Comparison of ENCODE assay signal across 12 cellular contexts in the genomic region with DNA sequence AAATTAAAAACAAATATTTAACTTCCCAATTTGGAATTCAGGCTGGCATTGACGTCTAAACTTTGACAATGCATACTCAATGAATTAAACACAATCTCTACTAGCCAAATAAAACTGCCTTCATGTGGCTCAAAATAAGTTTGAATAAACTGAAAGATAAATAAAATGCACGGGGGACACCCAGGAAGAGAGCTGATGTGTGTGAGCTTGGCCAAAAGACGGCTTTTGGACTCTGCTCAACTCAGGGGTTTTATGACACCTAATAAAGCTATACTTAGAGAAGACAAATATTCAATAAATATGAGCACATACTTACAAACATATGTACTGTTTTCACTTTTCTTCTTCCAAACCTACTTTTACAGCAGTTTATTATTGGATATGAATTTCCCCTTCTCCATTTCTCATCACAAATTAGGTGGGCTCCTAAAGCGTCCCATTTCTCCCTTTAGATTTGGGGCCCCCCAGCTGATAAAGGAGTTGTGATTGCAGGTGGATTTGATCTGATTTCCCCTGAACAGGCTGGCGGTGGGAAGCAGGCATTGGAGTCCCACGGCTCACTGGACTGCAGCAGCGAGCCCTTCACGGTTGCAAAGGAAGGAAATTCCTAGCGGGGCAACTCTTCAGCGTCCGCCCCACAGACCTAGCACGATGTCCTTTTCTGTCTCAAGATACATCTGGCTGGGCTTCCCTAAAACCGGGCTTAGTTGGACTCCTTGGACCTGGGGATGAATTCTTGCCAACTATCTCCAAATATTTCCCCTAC.
DNase-seq lines count a peak whose midpoint lies in the region; ATAC-seq and TF ChIP-seq lines count a peak whose summit lies in the region.
"Had no signal": no experiment of that assay in that cellular context is flagged by ENCODE, and none has a peak within 500 bp of the region (broad histone marks: within the 10 kb centered on the region; RNA-seq: fewer than 3 reads in every experiment).

No MANE protein-coding gene starts in this region.

- DNase-seq in Caco-2 (no peak), left kidney (ENCODE audit: low read depth, low spot score) (peak; percentile 49), smooth muscle cell (lab: John Stamatoyannopoulos, UW; ENCODE audit: unreplicated experiment) (no peak), GF-D8 (lab: John Stamatoyannopoulos, UW) (no peak), medulla oblongata (ENCODE audit: extremely low spot score) (no peak)
- DNase-seq: foreskin melanocyte; kidney glomerular epithelial cell; NCI-H345; stimulated activated naive CD4-positive, alpha-beta T cell treated with Interleukin-2 at 50 U/mL for 16 hours had no signal

- H3K36me3 ChIP-seq in Caco-2 (ENCODE audit: control insufficient read depth, insufficient read depth, low read length) (no peaks in the 10 kb centered on the region), smooth muscle cell (ENCODE audit: low read depth) (no peaks in the 10 kb centered on the region)

- TF ChIP-seq CTCF in Caco-2 (IDR thresholded peaks at IDR 0.05; ENCODE audit: insufficient read depth in 1 of 2, low read depth in 1 of 2, low read length in 1 of 2, severe bottlenecking in 1 of 2, unreplicated experiment in 1 of 2) = no peak
- no peak for TF ChIP-seq CTCF in WI38 (IDR thresholded peaks at IDR 0.05; ENCODE audit: low read depth, low read length)
- no peak for TF ChIP-seq CTCF in smooth muscle cell (IDR thresholded peaks at IDR 0.05; ENCODE audit: borderline replicate concordance, insufficient read depth, poor library complexity, severe bottlenecking)

- peak overlapping the region; percentile 61 for H3K4me3 Mint-ChIP-seq in Caco-2 (ENCODE audit: unreplicated experiment)

- peaks cover 24% of the 10 kb centered on the region for H3K4me1 ChIP-seq in Caco-2
- peaks cover 15% of the 10 kb centered on the region for H3K4me1 ChIP-seq in smooth muscle cell (ENCODE audit: low read depth)

- peaks cover 6% of the 10 kb centered on the region for H3K4me1 Mint-ChIP-seq in Caco-2 (ENCODE audit: low read depth, unreplicated experiment)

- H3F3A ChIP-seq in smooth muscle cell (ENCODE audit: low read depth) = no peaks in the 10 kb centered on the region

- no peak overlapping the region for H2AFZ ChIP-seq in smooth muscle cell (ENCODE audit: low read depth)

- no peaks in the 10 kb centered on the region for H3K79me2 ChIP-seq in smooth muscle cell (ENCODE audit: low read depth)

- no peaks in the 10 kb centered on the region for H4K20me1 ChIP-seq in smooth muscle cell (ENCODE audit: low read depth)

- intact Hi-C loops in Caco-2 (cut with micrococcal nuclease; ENCODE audit: unreplicated experiment) = no loop called here

- H3K9me3 ChIP-seq in Caco-2 = no peaks in the 10 kb centered on the region
- H3K9me3 ChIP-seq in smooth muscle cell (replicated peaks; ENCODE audit: low read depth) = no peaks in the 10 kb centered on the region

- peak overlapping the region; percentile 19 for H3K4me3 ChIP-seq in Caco-2 (ENCODE audit: low read depth, low read length)
- 0 out of 2 replicates have a peak overlapping the region, but pooled peaks have one; percentile 9 for H3K4me3 ChIP-seq in WI38 (ENCODE audit: low read depth, low read length)
- peak overlapping the region; percentile 15 for H3K4me3 ChIP-seq in smooth muscle cell

- 11% methylated on average over 13 of the region's 13 CpGs for WGBS in smooth muscle cell (ENCODE audit: low lambda C conversion rate)

- no TSS peak for BruUV-seq in Caco-2 (replicated peaks; lab: Mats Ljungman, UMichigan)

- H3K27me3 ChIP-seq in Caco-2 (replicated peaks; ENCODE audit: control insufficient read depth, insufficient read depth, low read length) (peaks cover 2% of the 10 kb centered on the region; the same call in 1 of the 2 replicates), smooth muscle cell (ENCODE audit: low read depth) (peaks cover 100% of the 10 kb centered on the region)

- H3K9ac ChIP-seq in smooth muscle cell (ENCODE audit: low read depth) = no peak overlapping the region

- no peak overlapping the region for H3K27ac ChIP-seq in smooth muscle cell (ENCODE audit: low read depth)

- H3K27ac Mint-ChIP-seq in Caco-2 (ENCODE audit: unreplicated experiment) = no peak overlapping the region
- H3K27ac Mint-ChIP-seq: activated naive CD4-positive, alpha-beta T cell treated with anti-CD3 and anti-CD28 coated beads, Interleukin-2, amount 50 U/mL, for 72 hours had no signal

- no peaks in the 10 kb centered on the region for H3K9me3 Mint-ChIP-seq in Caco-2 (ENCODE audit: unreplicated experiment)
- H3K9me3 Mint-ChIP-seq: activated naive CD4-positive, alpha-beta T cell treated with anti-CD3 and anti-CD28 coated beads, Interleukin-2, amount 50 U/mL, for 72 hours had no signal

- peak overlapping the region; percentile 58 for H3K4me2 ChIP-seq in smooth muscle cell

- CTCF ChIA-PET in Caco-2 (lab: Charles Lee) = interaction anchor here (0.7 to 1.6 kb wide), 4 partner anchors 13 to 424 kb away, joined by 3 to 5 read pairs (median 3); partner anchors contain the start of gene INSIG1

- no peaks in the 10 kb centered on the region for H3K36me3 Mint-ChIP-seq in Caco-2 (ENCODE audit: insufficient read depth, unreplicated experiment)

- H3K27me3 Mint-ChIP-seq in Caco-2 (ENCODE audit: insufficient read depth, unreplicated experiment) = peaks cover 47% of the 10 kb centered on the region

- POLR2A ChIA-PET in Caco-2 (lab: Charles Lee) = no interaction called here

- no peak for ATAC-seq in GM21825 (IDR thresholded peaks at IDR 0.05; ENCODE audit: unreplicated experiment)
